21 cellular contexts compared by ENCODE assay signal in the genomic region with DNA sequence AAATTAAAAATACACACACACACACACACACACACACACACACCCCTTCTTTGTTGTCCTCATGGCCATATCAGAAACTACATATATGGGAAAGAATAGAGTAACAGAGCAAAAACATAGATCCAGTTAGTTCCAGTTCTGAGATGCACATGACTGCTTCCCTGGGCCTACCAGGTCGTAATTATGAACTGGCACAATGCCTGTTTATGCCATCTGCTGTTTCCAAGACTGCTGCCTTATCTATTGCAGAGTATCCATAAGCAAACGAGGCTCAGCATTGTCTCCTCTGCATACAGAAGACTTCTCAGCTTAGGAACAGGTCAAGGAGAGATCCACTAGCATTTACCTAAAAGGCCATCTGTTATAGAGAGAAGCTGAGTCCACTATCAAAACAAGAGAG.
DNase-seq lines count a peak whose midpoint lies in the region; ATAC-seq, FAIRE-seq and TF ChIP-seq lines count a peak whose summit lies in the region.
"Had no signal": no experiment of that assay in that cellular context is flagged by ENCODE, and none has a peak within 500 bp of the region (broad histone marks: within the 10 kb centered on the region; RNA-seq: fewer than 3 reads in every experiment).

No MANE protein-coding gene starts in this region.

- H3K9me3 ChIP-seq in BE2C (no peaks in the 10 kb centered on the region), GM12878 (replicated peaks; ENCODE audit: control insufficient read depth, insufficient read depth, low read length) (no peaks in the 10 kb centered on the region), body of pancreas (no peaks in the 10 kb centered on the region)
- H3K9me3 ChIP-seq: esophagus squamous epithelium, vagina had no signal

- 3% methylated on average over 2 of the region's 2 CpGs for WGBS in GM12878 (ENCODE audit: insufficient coverage, insufficient replicate concordance, low lambda C conversion rate, missing lambda C conversion rate)
- 9 to 17% methylated on average over 2 of the region's 2 CpGs for WGBS in body of pancreas, 2 donors

- H3K36me3 Mint-ChIP-seq in osteocyte (ENCODE audit: unreplicated experiment), result no peaks in the 10 kb centered on the region
- H3K36me3 Mint-ChIP-seq in activated naive CD8-positive, alpha-beta T cell treated with anti-CD3 and anti-CD28 coated beads for 36 hours, result no peaks in the 10 kb centered on the region
- H3K36me3 Mint-ChIP-seq: CD4-positive, CD25-positive, alpha-beta regulatory T cell had no signal

- POLR2A ChIA-PET in GM12878 (lab: Charles Lee), result no interaction called here

- SMC1A ChIA-PET in GM12878 (lab: Charles Lee; ENCODE audit: uncharacterized antibody, unreplicated experiment), result interaction anchor here (0.7 to 2.1 kb wide), 11 partner anchors 8 to 136 kb away, joined by 3 to 8 read pairs (median 3); no protein-coding TSS in a partner anchor

- no peak overlapping the region for H3K27ac Mint-ChIP-seq in osteocyte (ENCODE audit: unreplicated experiment)
- no peak overlapping the region for H3K27ac Mint-ChIP-seq in activated naive CD8-positive, alpha-beta T cell treated with anti-CD3 and anti-CD28 coated beads for 36 hours
- H3K27ac Mint-ChIP-seq: activated CD4-positive, alpha-beta memory T cell treated with anti-CD3 and anti-CD28 coated beads, Interleukin-2, amount 10 ng/mL, durations not matched to agents 7 days and 5 days; CD4-positive, CD25-positive, alpha-beta regulatory T cell; HFFc6 had no signal

- TF ChIP-seq EP300 in GM12878 (IDR thresholded peaks at IDR 0.05; ENCODE audit: borderline replicate concordance in 1 of 2, control insufficient read depth in 1 of 2, low read depth in 2 of 2, low read length in 2 of 2), result no peak

- H4K20me1 ChIP-seq in GM12878 (ENCODE audit: control insufficient read depth, insufficient read depth), result no peaks in the 10 kb centered on the region

- no peak overlapping the region for H2AFZ ChIP-seq in GM12878 (ENCODE audit: control insufficient read depth, low read depth, low read length)

- no peaks in the 10 kb centered on the region for H3K27me3 ChIP-seq in BE2C
- H3K27me3 ChIP-seq in GM12878 (replicated peaks in 1 of 2; ENCODE audit: control insufficient read depth in 2 of 2, insufficient read depth in 2 of 2, low read length in 1 of 2), result no peaks in the 10 kb centered on the region
- H3K27me3 ChIP-seq in body of pancreas, result no peaks in the 10 kb centered on the region
- H3K27me3 ChIP-seq: cardiac muscle cell, esophagus squamous epithelium, vagina had no signal

- DNase-seq in BE2C (peak; percentile 67), NCI-H1092 treated with DMSO at 0.1 percent for 48 hours (lab: John Stamatoyannopoulos, UW) (peak; percentile 96), NCI-H2227 treated with DMSO at 0.1 percent for 48 hours (lab: John Stamatoyannopoulos, UW) (peak; percentile 26), GM12878 (ENCODE audit: low read depth, low spot score) (no peak), osteocyte (ENCODE audit: extremely low spot score, unreplicated experiment) (no peak), body of pancreas (no peak)
- DNase-seq in activated naive CD8-positive, alpha-beta T cell treated with anti-CD3 and anti-CD28 coated beads for 36 hours, result no peak
- no peak for DNase-seq in stimulated activated CD4-positive, alpha-beta T cell treated with anti-CD3 and anti-CD28 coated beads, Interleukin-1b, Interleukin-23, amount 100 ng/mL, for 48 hours
- DNase-seq: activated CD4-positive, alpha-beta memory T cell treated with anti-CD3 and anti-CD28 coated beads, Interleukin-2, amount 10 ng/mL, durations not matched to agents 7 days and 5 days; CD4-positive, CD25-positive, alpha-beta regulatory T cell; EL; esophagus squamous epithelium; HFFc6; posterior cingulate gyrus; stimulated activated CD4-positive, alpha-beta T cell treated with anti-CD3 and anti-CD28 coated beads, Interleukin-2, amount 100 ng/mL, for 48 hours; T-helper 1 cell had no signal

- CTCF ChIA-PET in GM12878 (lab: Yijun Ruan, JAX), result interaction anchor here (1.5 kb wide), 1 partner anchor 13 kb away, joined by 5 read pairs; no protein-coding TSS in a partner anchor

- FAIRE-seq in GM12878 (lab: Jason Lieb, UNC), result no peak
- FAIRE-seq: HTR-8/SVneo, RCC 7860 had no signal

- H3K9me3 Mint-ChIP-seq in osteocyte (ENCODE audit: unreplicated experiment), result no peaks in the 10 kb centered on the region
- H3K9me3 Mint-ChIP-seq in activated naive CD8-positive, alpha-beta T cell treated with anti-CD3 and anti-CD28 coated beads for 36 hours, result peaks cover 5% of the 10 kb centered on the region
- H3K9me3 Mint-ChIP-seq: activated CD4-positive, alpha-beta memory T cell treated with anti-CD3 and anti-CD28 coated beads, Interleukin-2, amount 10 ng/mL, durations not matched to agents 7 days and 5 days had no signal

- intact Hi-C loops in GM12878 (cut with micrococcal nuclease; ENCODE audit: unreplicated experiment), result no loop called here
- intact Hi-C loops in body of pancreas (cut with DNase I), result no loop called here

- H3K27ac ChIP-seq in GM12878 (ENCODE audit: control insufficient read depth, insufficient read depth) (no peak overlapping the region), body of pancreas (no peak overlapping the region)
- H3K27ac ChIP-seq: cardiac muscle cell, esophagus squamous epithelium, vagina had no signal

- TF ChIP-seq CTCF in BE2C (IDR thresholded peaks at IDR 0.05; ENCODE audit: low read depth, low read length), result no peak
- no peak for TF ChIP-seq CTCF in GM12878 (IDR thresholded peaks at IDR 0.05 in 2 of 3, conservative IDR thresholded peaks at IDR 0.05 in 1 of 3; ENCODE audit: control insufficient read depth in 2 of 3, extremely low read depth in 1 of 3, insufficient read depth in 1 of 3, low read depth in 3 of 3, low read length in 3 of 3)
- TF ChIP-seq CTCF in osteocyte (IDR thresholded peaks at IDR 0.05), result no peak
- TF ChIP-seq CTCF in body of pancreas (IDR thresholded peaks at IDR 0.05), result no peak

- RAD21 ChIA-PET in GM12878 (lab: Charles Lee; ENCODE audit: unreplicated experiment), result interaction anchor here (0.8 to 2.4 kb wide), 6 partner anchors 12 to 93 kb away, joined by 3 to 8 read pairs (median 3); no protein-coding TSS in a partner anchor

- TF ChIP-seq POLR2A in GM12878 (IDR thresholded peaks at IDR 0.05; ENCODE audit: low read depth, low read length), result no peak
- no peak for TF ChIP-seq POLR2A in body of pancreas (IDR thresholded peaks at IDR 0.05)

- no peak overlapping the region for H3K4me3 Mint-ChIP-seq in osteocyte (ENCODE audit: unreplicated experiment)
- H3K4me3 Mint-ChIP-seq in activated naive CD8-positive, alpha-beta T cell treated with anti-CD3 and anti-CD28 coated beads for 36 hours, result no peak overlapping the region
- H3K4me3 Mint-ChIP-seq: activated CD4-positive, alpha-beta memory T cell treated with anti-CD3 and anti-CD28 coated beads, Interleukin-2, amount 10 ng/mL, durations not matched to agents 7 days and 5 days; CD4-positive, CD25-positive, alpha-beta regulatory T cell; HFFc6 had no signal

- in situ Hi-C loops in GM12878 (cut with MboI), result no loop called here

- H3K4me1 ChIP-seq in BE2C, result peaks cover 21% of the 10 kb centered on the region
- no peaks in the 10 kb centered on the region for H3K4me1 ChIP-seq in GM12878 (ENCODE audit: control insufficient read depth, insufficient read depth, low read length)
- no peaks in the 10 kb centered on the region for H3K4me1 ChIP-seq in body of pancreas
- H3K4me1 ChIP-seq: esophagus squamous epithelium, vagina had no signal

- H3K27me3 Mint-ChIP-seq in osteocyte (ENCODE audit: unreplicated experiment), result peaks cover 6% of the 10 kb centered on the region
- H3K27me3 Mint-ChIP-seq in activated naive CD8-positive, alpha-beta T cell treated with anti-CD3 and anti-CD28 coated beads for 36 hours, result no peaks in the 10 kb centered on the region
- H3K27me3 Mint-ChIP-seq: activated CD4-positive, alpha-beta memory T cell treated with anti-CD3 and anti-CD28 coated beads, Interleukin-2, amount 10 ng/mL, durations not matched to agents 7 days and 5 days; CD4-positive, CD25-positive, alpha-beta regulatory T cell had no signal

- ATAC-seq in GM12878 (peak; percentile 54), body of pancreas (no peak)

- H3K4me3 ChIP-seq in BE2C (ENCODE audit: low read depth, low read length) (no peak overlapping the region), GM12878 (no peak overlapping the region), body of pancreas (no peak overlapping the region)
- H3K4me3 ChIP-seq: cardiac muscle cell, esophagus squamous epithelium, lung, vagina had no signal

- no peaks in the 10 kb centered on the region for H3K79me2 ChIP-seq in GM12878 (ENCODE audit: control insufficient read depth, insufficient read depth, low read length)

- H3K36me3 ChIP-seq in BE2C, result no peaks in the 10 kb centered on the region
- H3K36me3 ChIP-seq in GM12878 (ENCODE audit: control insufficient read depth in 2 of 2, insufficient read depth in 2 of 2, low read length in 1 of 2), result no peaks in the 10 kb centered on the region
- no peaks in the 10 kb centered on the region for H3K36me3 ChIP-seq in body of pancreas (replicated peaks in 1 of 2; ENCODE audit: insufficient read depth in 1 of 2, low read depth in 2 of 2)
- H3K36me3 ChIP-seq: cardiac muscle cell, esophagus squamous epithelium, vagina had no signal

- no peak for TF ChIP-seq RAD21 in GM12878 (IDR thresholded peaks at IDR 0.05; ENCODE audit: insufficient read depth, low read depth, low read length)

- no peak overlapping the region for H3K9ac ChIP-seq in GM12878 (ENCODE audit: control insufficient read depth, insufficient read depth, low read length)

- BruUV-seq in GM12878 (replicated peaks; lab: Mats Ljungman, UMichigan), result no TSS peak

- H3K4me1 Mint-ChIP-seq in osteocyte (ENCODE audit: unreplicated experiment), result no peaks in the 10 kb centered on the region
- no peaks in the 10 kb centered on the region for H3K4me1 Mint-ChIP-seq in activated naive CD8-positive, alpha-beta T cell treated with anti-CD3 and anti-CD28 coated beads for 36 hours
- H3K4me1 Mint-ChIP-seq: activated CD4-positive, alpha-beta memory T cell treated with anti-CD3 and anti-CD28 coated beads, Interleukin-2, amount 10 ng/mL, durations not matched to agents 7 days and 5 days; CD4-positive, CD25-positive, alpha-beta regulatory T cell had no signal

- H3K4me2 ChIP-seq in GM12878 (ENCODE audit: control insufficient read depth, insufficient read depth), result no peak overlapping the region

Comparison
In these comparisons a context has a peak if more than half of its experiments do, and no peak if none do; other contexts are left out.
1. DNase-seq: peak in BE2C (single experiment), NCI-H1092 treated with DMSO at 0.1 percent for 48 hours (single experiment) and NCI-H2227 treated with DMSO at 0.1 percent for 48 hours (single experiment); none in GM12878 (single experiment), osteocyte (single experiment), body of pancreas (0 of 4), activated naive CD8-positive, alpha-beta T cell treated with anti-CD3 and anti-CD28 coated beads for 36 hours (single experiment) and stimulated activated CD4-positive, alpha-beta T cell treated with anti-CD3 and anti-CD28 coated beads, Interleukin-1b, Interleukin-23, amount 100 ng/mL, for 48 hours (single experiment).